Comparison of ENCODE assay signal across 23 cellular contexts in the genomic region with DNA sequence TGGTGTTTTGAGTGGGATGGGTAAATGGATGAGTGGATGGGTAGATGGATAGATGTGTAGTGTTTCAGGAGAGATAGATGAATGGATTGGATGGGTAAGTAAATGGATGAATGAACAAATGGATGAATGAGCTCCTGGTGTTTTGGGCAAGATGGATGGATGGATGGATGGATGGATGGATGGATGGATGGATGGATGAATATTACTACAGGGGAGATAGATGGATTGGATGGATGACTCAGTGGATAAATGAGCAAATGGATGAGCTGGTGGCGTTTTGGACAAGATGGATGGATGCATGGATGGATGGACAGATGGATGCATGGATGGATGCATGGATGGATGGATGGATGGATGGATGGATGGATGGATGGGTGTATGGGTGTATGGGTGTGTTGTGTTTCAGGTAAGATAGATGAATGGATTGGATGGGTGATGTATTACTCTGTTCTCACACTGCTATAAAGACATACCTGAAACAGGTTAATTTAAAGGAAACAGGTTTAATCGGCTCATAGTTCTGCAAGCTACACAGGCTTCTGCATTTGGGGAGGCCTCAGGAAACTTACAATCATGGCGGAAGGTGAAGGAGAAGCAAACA.
"Had no signal": no experiment of that assay in that cellular context is flagged by ENCODE, and none has a peak within 500 bp of the region (broad histone marks: within the 10 kb centered on the region; RNA-seq: fewer than 3 reads in every experiment).

No MANE protein-coding gene starts in this region.

- H3K27ac ChIP-seq: coronary artery, dorsolateral prefrontal cortex, esophagus muscularis mucosa, foreskin keratinocyte, gastrocnemius medialis, heart right ventricle, left lung, lower lobe of right lung had no signal

- H3K27me3 ChIP-seq: dorsolateral prefrontal cortex, esophagus muscularis mucosa, foreskin keratinocyte, gastrocnemius medialis, heart right ventricle, left lung had no signal

- FAIRE-seq: colon, endothelial cell of umbilical vein, islet of Langerhans, keratinocyte had no signal

- ATAC-seq: foreskin keratinocyte, gastrocnemius medialis, heart right ventricle, left cardiac atrium, left lung, left ventricle myocardium superior, lower lobe of right lung, mucosa of descending colon had no signal

- DNase-seq: dermis blood vessel endothelial cell; dorsolateral prefrontal cortex; effector CD4-positive, alpha-beta T cell; effector memory CD4-positive, alpha-beta T cell; foreskin keratinocyte; gastrocnemius medialis; glutamatergic neuron; head of caudate nucleus; heart right ventricle; hippocampal formation; left cardiac atrium; left lung; left ventricle myocardium superior; lower lobe of right lung; mesenchymal stem cell; mucosa of descending colon; naive B cell had no signal

- H3K9me3 ChIP-seq: esophagus muscularis mucosa, gastrocnemius medialis, heart right ventricle, left lung, lower lobe of right lung, mucosa of descending colon had no signal

- H3K4me3 ChIP-seq: coronary artery, dorsolateral prefrontal cortex, esophagus muscularis mucosa, gastrocnemius medialis, heart right ventricle, left lung, lower lobe of right lung, mucosa of descending colon had no signal

- H3K4me1 ChIP-seq: foreskin keratinocyte, gastrocnemius medialis, lower lobe of right lung had no signal
